Comparison of ENCODE assay signal across 4 cellular contexts in the genomic region with DNA sequence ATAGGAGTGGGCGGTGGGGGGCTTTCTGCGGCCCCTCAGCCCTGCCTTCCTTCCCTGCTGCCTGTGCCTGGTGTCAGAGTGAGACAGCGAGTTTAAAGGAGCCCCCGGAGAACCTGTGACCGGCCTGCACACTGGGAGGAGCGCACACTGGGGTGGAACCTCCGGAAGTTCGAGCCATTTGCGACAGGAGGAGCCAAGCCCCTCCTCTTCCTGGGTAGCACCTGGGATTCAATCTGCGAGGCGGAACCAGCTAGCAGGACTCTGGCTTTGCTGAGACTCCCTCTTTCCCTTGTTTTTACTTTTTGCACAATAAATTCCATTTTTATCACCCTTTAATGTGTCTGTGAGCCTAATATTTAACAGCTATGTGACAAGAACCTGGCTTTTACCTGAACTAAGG.
"Had no signal": no experiment of that assay in that cellular context is flagged by ENCODE, and none has a peak within 500 bp of the region (broad histone marks: within the 10 kb centered on the region; RNA-seq: fewer than 3 reads in every experiment).

No MANE protein-coding gene starts in this region.

- DNase-seq: H9, HCEC 1CT, IMR-90 had no signal

- H3K4me3 ChIP-seq: GM23338 had no signal
